In genomic region chr1:165828581-165829329, GRCh38 we compare ENCODE assay signal across 1 cellular context.
A peak's percentile ranks its signal among the peaks of the same experiment; 100 is the strongest.
TF ChIP-seq lines count a peak whose summit lies in the region.

No MANE protein-coding gene starts in this region.

TF ChIP-seq in HepG2, 621 proteins besides CTCF, POLR2A, EP300 and RAD21 (continued from another document and continues in another):
- TF ChIP-seq ZNF382 (CRISPR knock-in tag; IDR thresholded peaks at IDR 0.05; ENCODE audit: borderline replicate concordance) (no peak), MLX (CRISPR knock-in tag; IDR thresholded peaks at IDR 0.05) (no peak), ZBTB7A (CRISPR knock-in tag; IDR thresholded peaks at IDR 0.05) (no peak), ELK4 (CRISPR knock-in tag; IDR thresholded peaks at IDR 0.05; ENCODE audit: borderline replicate concordance) (no peak), HMGXB3 (CRISPR knock-in tag; IDR thresholded peaks at IDR 0.05; ENCODE audit: borderline replicate concordance) (no peak), AHR (CRISPR knock-in tag; IDR thresholded peaks at IDR 0.05) (peak; percentile 32; the same call in 1 of the 2 replicates), MNT (IDR thresholded peaks at IDR 0.05) (no peak), POGK (CRISPR knock-in tag; conservative IDR thresholded peaks at IDR 0.05) (peak; percentile 30; the same call in 1 of the 2 replicates), TAF1 (CRISPR knock-in tag; IDR thresholded peaks at IDR 0.05) (peak; percentile 60; the same call in 1 of the 2 replicates), PBX3 (CRISPR knock-in tag; IDR thresholded peaks at IDR 0.05; ENCODE audit: borderline replicate concordance) (no peak), ZNF710 (CRISPR knock-in tag; IDR thresholded peaks at IDR 0.05; ENCODE audit: borderline replicate concordance) (no peak), ZNF713 (CRISPR knock-in tag; IDR thresholded peaks at IDR 0.05) (no peak), ZSCAN12 (CRISPR knock-in tag; IDR thresholded peaks at IDR 0.05) (no peak), KLF11 (CRISPR knock-in tag; IDR thresholded peaks at IDR 0.05) (no peak), KLF6 (CRISPR knock-in tag; IDR thresholded peaks at IDR 0.05) (no peak), ZNF552 (CRISPR knock-in tag; IDR thresholded peaks at IDR 0.05; ENCODE audit: borderline replicate concordance) (no peak), RFX3 (CRISPR knock-in tag; IDR thresholded peaks at IDR 0.05) (no peak), ZNF691 (CRISPR knock-in tag; IDR thresholded peaks at IDR 0.05; ENCODE audit: borderline replicate concordance, low read depth) (0 out of 2 replicates have a peak, but pooled peaks have one; percentile 44), SKIL (CRISPR knock-in tag; IDR thresholded peaks at IDR 0.05; ENCODE audit: borderline replicate concordance) (no peak), MIXL1 (CRISPR knock-in tag; IDR thresholded peaks at IDR 0.05) (peak; percentile 24; the same call in 1 of the 2 replicates), ZNF326 (CRISPR knock-in tag; IDR thresholded peaks at IDR 0.05; ENCODE audit: borderline replicate concordance) (no peak), ZNF180 (CRISPR knock-in tag; IDR thresholded peaks at IDR 0.05; ENCODE audit: borderline replicate concordance, low read depth) (no peak), GTF3A (CRISPR knock-in tag; conservative IDR thresholded peaks at IDR 0.05) (no peak), MAX (IDR thresholded peaks at IDR 0.05) (peak; percentile 88), JUND (CRISPR knock-in tag; IDR thresholded peaks at IDR 0.05) (no peak), CAMTA2 (CRISPR knock-in tag; IDR thresholded peaks at IDR 0.05; ENCODE audit: borderline replicate concordance) (no peak), ZNF589 (CRISPR knock-in tag; conservative IDR thresholded peaks at IDR 0.05) (no peak), TEF (CRISPR knock-in tag; IDR thresholded peaks at IDR 0.05) (no peak), ZNF331 (CRISPR knock-in tag; IDR thresholded peaks at IDR 0.05) (no peak), ZNF570 (CRISPR knock-in tag; IDR thresholded peaks at IDR 0.05; ENCODE audit: borderline replicate concordance) (no peak), ATF4 (CRISPR knock-in tag; IDR thresholded peaks at IDR 0.05) (no peak), ASH2L (IDR thresholded peaks at IDR 0.05; ENCODE audit: insufficient read length, low read depth, low read length) (peak; percentile 63), GATAD2A (CRISPR knock-in tag; IDR thresholded peaks at IDR 0.05) (peak; percentile 34; the same call in 1 of the 2 replicates), ZNF749 (CRISPR knock-in tag; IDR thresholded peaks at IDR 0.05; ENCODE audit: borderline replicate concordance) (no peak), ZNF281 (CRISPR knock-in tag; IDR thresholded peaks at IDR 0.05; ENCODE audit: borderline replicate concordance) (peak; percentile 59; the same call in 1 of the 2 replicates)
